ENCODE assay signal across 18 cellular contexts in the genomic region with DNA sequence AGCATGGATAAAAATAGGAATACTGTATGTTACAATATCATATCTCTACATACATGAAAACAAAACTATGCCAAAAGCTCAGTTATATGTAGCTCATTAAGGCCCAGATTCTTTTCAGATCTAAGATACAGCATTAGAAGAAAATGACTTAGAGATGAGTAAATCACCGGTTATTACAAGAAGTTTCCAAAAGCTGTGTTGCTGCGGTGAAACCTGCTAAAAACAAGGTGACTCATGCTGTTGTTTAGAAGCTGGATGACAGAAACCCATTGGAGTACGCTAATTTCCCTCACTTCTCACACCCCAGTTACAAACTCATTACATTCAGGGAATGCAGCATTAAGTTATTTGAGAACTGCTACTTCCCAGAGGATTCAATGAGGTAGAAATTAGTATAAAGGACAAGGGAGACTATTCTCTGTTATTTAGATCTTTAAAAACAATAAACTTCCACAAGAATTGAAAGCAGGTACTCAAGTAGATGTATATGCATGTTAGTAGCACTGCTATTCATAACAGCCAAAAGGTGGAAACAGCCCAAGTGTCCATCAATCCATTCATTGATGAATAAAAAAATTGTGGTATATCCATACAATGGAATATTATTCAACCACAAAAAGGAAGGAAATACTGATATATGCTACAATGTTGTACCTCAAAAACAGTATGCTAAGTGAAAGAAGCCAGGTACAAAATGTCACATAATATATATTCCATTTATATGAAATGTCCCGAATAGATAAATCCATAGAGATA.
DNase-seq lines count a peak whose midpoint lies in the region; ATAC-seq and TF ChIP-seq lines count a peak whose summit lies in the region.
"Had no signal": no experiment of that assay in that cellular context is flagged by ENCODE, and none has a peak within 500 bp of the region (broad histone marks: within the 10 kb centered on the region; RNA-seq: fewer than 3 reads in every experiment).

No MANE protein-coding gene starts in this region.

- H3K4me3 ChIP-seq in epithelial cell of esophagus (ENCODE audit: low read length) (no peak overlapping the region), tibial artery (no peak overlapping the region)
- H3K4me3 ChIP-seq: dorsolateral prefrontal cortex, SJCRH30 had no signal

- no peak overlapping the region for H3K4me3 Mint-ChIP-seq in stimulated activated naive CD8-positive, alpha-beta T cell treated with anti-CD3 and anti-CD28 coated beads, Interleukin-15, amount 100 ng/mL, for 72 hours
- H3K4me3 Mint-ChIP-seq: activated naive CD4-positive, alpha-beta T cell treated with anti-CD3 and anti-CD28 coated beads for 36 hours; memory B cell had no signal

- no peak for TF ChIP-seq CTCF in epithelial cell of esophagus (IDR thresholded peaks at IDR 0.05; ENCODE audit: insufficient read depth, low read depth, low read length, missing control alignments)
- TF ChIP-seq CTCF in tibial artery (IDR thresholded peaks at IDR 0.05): no peak

- no peaks in the 10 kb centered on the region for H3K36me3 ChIP-seq in tibial artery
- H3K36me3 ChIP-seq: SJCRH30 had no signal

- H3K4me1 ChIP-seq in tibial artery: peaks cover 0 to 12% (median 0%) of the 10 kb centered on the region in 4 donors
- H3K4me1 ChIP-seq: Caco-2 had no signal

- H3K27ac ChIP-seq in tibial artery: no peak overlapping the region
- H3K27ac ChIP-seq: dorsolateral prefrontal cortex, parathyroid adenoma, SJCRH30 had no signal

- ATAC-seq in stimulated activated naive CD8-positive, alpha-beta T cell treated with anti-CD3 and anti-CD28 coated beads, Interleukin-15, Interleukin-2, amounts not matched to agents 100 U/mL and 50 U/mL, for 24 hours: peak; percentile 52
- no peak for ATAC-seq in stimulated activated naive CD8-positive, alpha-beta T cell treated with anti-CD3 and anti-CD28 coated beads, Interleukin-15, amount 100 ng/mL, for 72 hours
- ATAC-seq in HG02852 (IDR thresholded peaks at IDR 0.05; ENCODE audit: unreplicated experiment) (no peak), HG03439 (IDR thresholded peaks at IDR 0.05; ENCODE audit: unreplicated experiment) (no peak)

- intact Hi-C loops in tibial artery (cut with DNase I; ENCODE audit: low total_unique reads): no loop called here

- H3K27ac Mint-ChIP-seq in stimulated activated naive CD8-positive, alpha-beta T cell treated with anti-CD3 and anti-CD28 coated beads, Interleukin-15, amount 100 ng/mL, for 72 hours: no peak overlapping the region
- H3K27ac Mint-ChIP-seq: activated naive CD4-positive, alpha-beta T cell treated with anti-CD3 and anti-CD28 coated beads for 36 hours; memory B cell had no signal

- DNase-seq in stimulated activated naive CD8-positive, alpha-beta T cell treated with anti-CD3 and anti-CD28 coated beads, Interleukin-15, Interleukin-2, amounts not matched to agents 100 U/mL and 50 U/mL, for 24 hours: no peak
- DNase-seq in stimulated activated naive CD8-positive, alpha-beta T cell treated with anti-CD3 and anti-CD28 coated beads, Interleukin-15, amount 100 ng/mL, for 72 hours: no peak
- DNase-seq in RKO (ENCODE audit: low spot score) (peak; percentile 62), epithelial cell of esophagus (ENCODE audit: low read depth) (peak; percentile 93), SW 1271 (lab: John Stamatoyannopoulos, UW) (no peak), tibial artery (no peak)
- DNase-seq: activated CD4-positive, CD25-positive, alpha-beta regulatory T cell; activated naive CD4-positive, alpha-beta T cell treated with anti-CD3 and anti-CD28 coated beads for 36 hours; Caco-2; dorsolateral prefrontal cortex; hypothalamus; NCI-H1105 treated with DMSO at 0.1 percent for 48 hours; NCI-H526; SJCRH30 had no signal

- H3K4me1 Mint-ChIP-seq in stimulated activated naive CD8-positive, alpha-beta T cell treated with anti-CD3 and anti-CD28 coated beads, Interleukin-15, amount 100 ng/mL, for 72 hours: no peaks in the 10 kb centered on the region
- H3K4me1 Mint-ChIP-seq: memory B cell had no signal

- no peaks in the 10 kb centered on the region for H3K9me3 ChIP-seq in tibial artery
- H3K9me3 ChIP-seq: Caco-2 had no signal

- no peaks in the 10 kb centered on the region for H3K27me3 Mint-ChIP-seq in stimulated activated naive CD8-positive, alpha-beta T cell treated with anti-CD3 and anti-CD28 coated beads, Interleukin-15, amount 100 ng/mL, for 72 hours

- peaks cover 0 to 12% of the 10 kb centered on the region in 2 donors for H3K9me3 Mint-ChIP-seq in stimulated activated naive CD8-positive, alpha-beta T cell treated with anti-CD3 and anti-CD28 coated beads, Interleukin-15, amount 100 ng/mL, for 72 hours

- no peaks in the 10 kb centered on the region for H3K27me3 ChIP-seq in tibial artery
- H3K27me3 ChIP-seq: dorsolateral prefrontal cortex, SJCRH30 had no signal

Comparison
In these comparisons a context has a peak if more than half of its experiments do, and no peak if none do; other contexts are left out.
1. DNase-seq: peak in RKO (single experiment) and epithelial cell of esophagus (single experiment); none in stimulated activated naive CD8-positive, alpha-beta T cell treated with anti-CD3 and anti-CD28 coated beads, Interleukin-15, Interleukin-2, amounts not matched to agents 100 U/mL and 50 U/mL, for 24 hours (single experiment), stimulated activated naive CD8-positive, alpha-beta T cell treated with anti-CD3 and anti-CD28 coated beads, Interleukin-15, amount 100 ng/mL, for 72 hours (0 of 2), SW 1271 (0 of 2) and tibial artery (0 of 2).